16 cellular contexts compared by ENCODE assay signal in the genomic region with DNA sequence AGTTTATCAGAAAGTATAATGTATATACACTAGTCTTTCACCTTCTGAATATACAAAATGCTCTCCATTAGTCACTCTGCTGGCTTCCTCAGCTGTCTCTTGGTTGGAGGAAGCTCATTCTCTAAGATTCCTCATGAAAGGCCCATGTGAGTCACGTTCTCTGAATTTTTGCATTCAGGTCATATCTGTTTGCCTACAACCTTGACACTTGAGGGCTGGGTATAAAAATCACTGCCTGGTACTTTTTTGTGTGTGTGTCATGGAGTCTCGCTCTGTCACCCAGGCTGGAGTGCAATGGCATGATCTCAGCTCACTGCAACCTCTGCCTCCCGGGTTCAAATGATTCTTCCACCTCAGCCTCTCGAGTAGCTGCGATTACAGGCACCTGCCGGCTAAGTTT.
"Had no signal": no experiment of that assay in that cellular context is flagged by ENCODE, and none has a peak within 500 bp of the region (broad histone marks: within the 10 kb centered on the region; RNA-seq: fewer than 3 reads in every experiment).

No MANE protein-coding gene starts in this region.

- H3K27me3 ChIP-seq: esophagus muscularis mucosa, gastrocnemius medialis, heart right ventricle, thyroid gland had no signal

- H3K4me3 Mint-ChIP-seq: naive thymus-derived CD8-positive, alpha-beta T cell had no signal

- H3K36me3 ChIP-seq: esophagus muscularis mucosa, gastrocnemius medialis, heart right ventricle, neutrophil, thyroid gland had no signal

- DNase-seq: effector memory CD4-positive, alpha-beta T cell; gastrocnemius medialis; heart right ventricle; hypothalamus; kidney glomerular epithelial cell; mammary epithelial cell; naive thymus-derived CD8-positive, alpha-beta T cell; posterior cingulate gyrus; small intestine; stimulated activated CD4-positive, alpha-beta T cell treated with anti-CD3 and anti-CD28 coated beads, Interleukin-12 subunit alpha, Interleukin-12 subunit beta, amount 100 ng/mL, for 4 hours; stimulated activated naive CD4-positive, alpha-beta T cell treated with Interleukin-2 at 50 U/mL for 16 hours; thyroid gland had no signal

- H3K27ac ChIP-seq: epithelial cell of prostate, esophagus muscularis mucosa, heart right ventricle, neutrophil, thyroid gland had no signal

- ATAC-seq: gastrocnemius medialis; heart right ventricle; left lobe of liver; naive thymus-derived CD8-positive, alpha-beta T cell had no signal

- H3K9me3 ChIP-seq: gastrocnemius medialis, neutrophil, thyroid gland had no signal

- H3K4me3 ChIP-seq: esophagus muscularis mucosa, gastrocnemius medialis, heart right ventricle, thyroid gland had no signal
